21 cellular contexts compared by ENCODE assay signal in the genomic region with DNA sequence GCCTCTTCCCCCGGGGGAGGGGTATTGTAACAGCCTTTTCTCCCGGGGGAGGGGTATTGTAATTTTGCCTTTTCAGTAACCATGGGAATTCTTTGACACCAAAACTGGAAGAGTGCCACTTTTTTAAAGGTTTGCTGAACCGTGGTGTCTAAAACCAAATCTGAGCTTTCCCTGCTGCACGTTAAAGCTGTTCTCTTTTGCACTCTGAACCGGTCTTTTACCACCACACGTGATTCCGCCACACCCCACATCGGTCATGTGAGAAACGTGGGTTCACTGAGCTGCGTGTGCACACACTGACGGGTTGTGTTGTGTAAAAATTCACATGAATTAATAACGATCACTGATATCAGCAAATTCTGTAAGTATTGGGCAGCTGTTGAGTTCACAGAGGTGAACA. TPM values are rescaled to one million over a fixed set of nuclear protein-coding genes. Genes with fewer than 3 reads are reported as not detected.
DNase-seq lines count a peak whose midpoint lies in the region; ATAC-seq and TF ChIP-seq lines count a peak whose summit lies in the region.
"Had no signal": no experiment of that assay in that cellular context is flagged by ENCODE, and none has a peak within 500 bp of the region (broad histone marks: within the 10 kb centered on the region; RNA-seq: fewer than 3 reads in every experiment).

No MANE protein-coding gene starts in this region.

- peaks cover 2% of the 10 kb centered on the region for H3K27me3 Mint-ChIP-seq in T-helper 2 cell treated with Interferon-gamma antibody and Interleukin-4, amounts not matched to agents 5 μg/mL and 100 μg/mL, for 36 hours (ENCODE audit: low read depth)
- H3K27me3 Mint-ChIP-seq in nephron progenitor cell (ENCODE audit: low read depth, poor library complexity), result peaks cover 57% of the 10 kb centered on the region
- peaks cover 4% of the 10 kb centered on the region for H3K27me3 Mint-ChIP-seq in activated CD8-positive, alpha-beta T cell treated with anti-CD3 and anti-CD28 coated beads, Interleukin-2, amount 10 ng/mL, durations not matched to agents 7 days and 5 days (ENCODE audit: low read depth)

- CTCF ChIA-PET in HEK293 (lab: Yijun Ruan, JAX), result interaction anchor here (0.6 kb wide), 1 partner anchor 351 kb away, joined by 4 read pairs; no protein-coding TSS in a partner anchor
- CTCF ChIA-PET in activated CD8-positive, alpha-beta T cell treated with anti-CD3 and anti-CD28 coated beads, Interleukin-2, amount 10 ng/mL, durations not matched to agents 7 days and 5 days (lab: Charles Lee), result no interaction called here

- POLR2A ChIA-PET in HEK293 (lab: Yijun Ruan, JAX), result interaction anchor here (0.7 kb wide), 1 partner anchor 10 kb away, joined by 3 read pairs; no protein-coding TSS in a partner anchor
- POLR2A ChIA-PET in activated CD8-positive, alpha-beta T cell treated with anti-CD3 and anti-CD28 coated beads, Interleukin-2, amount 10 ng/mL, durations not matched to agents 7 days and 5 days (lab: Charles Lee), result no interaction called here

- intact Hi-C loops in uterus (cut with DNase I; ENCODE audit: low total_unique reads), result no loop called here
- intact Hi-C loops in left ventricle myocardium inferior (cut with micrococcal nuclease), result no loop called here

- H3K4me3 Mint-ChIP-seq in T-helper 2 cell treated with Interferon-gamma antibody and Interleukin-4, amounts not matched to agents 5 μg/mL and 100 μg/mL, for 36 hours, result no peak overlapping the region
- no peak overlapping the region for H3K4me3 Mint-ChIP-seq in nephron progenitor cell
- H3K4me3 Mint-ChIP-seq in activated CD8-positive, alpha-beta T cell treated with anti-CD3 and anti-CD28 coated beads, Interleukin-2, amount 10 ng/mL, durations not matched to agents 7 days and 5 days, result no peak overlapping the region
- H3K4me3 Mint-ChIP-seq: activated CD8-positive, alpha-beta T cell treated with anti-CD3 and anti-CD28 coated beads for 36 hours had no signal

- H3K4me1 ChIP-seq in BLaER1 treated with 17β-estradiol and CSF1 and Interleukin-3, amounts not matched to agents 10 nM and 100 nM, result peaks cover 6 to 28% (median 19%) of the 10 kb centered on the region in 10 experiments; a peak in 15 of 20 replicates
- H3K4me1 ChIP-seq in HEK293 (ENCODE audit: control insufficient read depth, insufficient read depth, low read length), result no peaks in the 10 kb centered on the region
- H3K4me1 ChIP-seq in uterus, result no peaks in the 10 kb centered on the region
- H3K4me1 ChIP-seq in left ventricle myocardium inferior, result no peaks in the 10 kb centered on the region
- H3K4me1 ChIP-seq: sigmoid colon had no signal

- H3K27ac ChIP-seq in BLaER1 treated with 17β-estradiol and CSF1 and Interleukin-3, amounts not matched to agents 10 nM and 100 nM, result no peak overlapping the region
- H3K27ac ChIP-seq in HEK293 (ENCODE audit: extremely low read depth, low read depth, low read length), result no peak overlapping the region
- H3K27ac ChIP-seq in uterus, result no peak overlapping the region
- no peak overlapping the region for H3K27ac ChIP-seq in left ventricle myocardium inferior (replicated peaks)
- H3K27ac ChIP-seq: KMS-11, neutrophil, sigmoid colon had no signal

- TF ChIP-seq POLR2A in uterus (IDR thresholded peaks at IDR 0.05), result no peak

- no peaks in the 10 kb centered on the region for H4K20me1 ChIP-seq in BLaER1 treated with 17β-estradiol and CSF1 and Interleukin-3, amounts not matched to agents 10 nM and 100 nM

- no peak overlapping the region for H3K4me3 ChIP-seq in BLaER1 treated with 17β-estradiol and CSF1 and Interleukin-3, amounts not matched to agents 10 nM and 100 nM
- H3K4me3 ChIP-seq in HEK293 (ENCODE audit: low read depth, low read length), result no peak overlapping the region
- no peak overlapping the region for H3K4me3 ChIP-seq in uterus
- no peak overlapping the region for H3K4me3 ChIP-seq in left ventricle myocardium inferior
- H3K4me3 ChIP-seq: GM12878, sigmoid colon had no signal

- DNase-seq in T-helper 2 cell treated with Interferon-gamma antibody and Interleukin-4, amounts not matched to agents 5 μg/mL and 100 μg/mL, for 36 hours (ENCODE audit: low spot score), result no peak
- DNase-seq in nephron progenitor cell, result no peak
- DNase-seq in uterus, result no peak
- no peak for DNase-seq in activated CD8-positive, alpha-beta T cell treated with anti-CD3 and anti-CD28 coated beads, Interleukin-2, amount 10 ng/mL, durations not matched to agents 7 days and 5 days
- no peak for DNase-seq in left ventricle myocardium inferior
- DNase-seq: activated CD8-positive, alpha-beta T cell treated with anti-CD3 and anti-CD28 coated beads for 36 hours; activated T-cell treated with anti-CD3 and anti-CD28 coated beads, Interleukin-2, amount 50 U/mL, for 72 hours; dermis blood vessel endothelial cell; foreskin melanocyte; GF-D8; kidney glomerular epithelial cell; NCI-H1092 treated with DMSO at 0.1 percent for 48 hours; NCI-H82; sigmoid colon; stimulated activated CD8-positive, alpha-beta memory T cell treated with anti-CD3 and anti-CD28 coated beads, Interleukin-4, amount 100 ng/mL, for 48 hours; SW 1271 had no signal

- ATAC-seq in activated CD8-positive, alpha-beta T cell treated with anti-CD3 and anti-CD28 coated beads, Interleukin-2, amount 10 ng/mL, durations not matched to agents 7 days and 5 days, result no peak
- ATAC-seq: activated CD8-positive, alpha-beta T cell treated with anti-CD3 and anti-CD28 coated beads for 36 hours; activated T-cell treated with anti-CD3 and anti-CD28 coated beads, Interleukin-2, amount 50 U/mL, for 72 hours; GM12878 had no signal

- peak overlapping the region; percentile 20 to 61 (median 33); a peak in 19 of 22 replicates for H3K4me2 ChIP-seq in BLaER1 treated with 17β-estradiol and CSF1 and Interleukin-3, amounts not matched to agents 10 nM and 100 nM
- H3K4me2 ChIP-seq: KMS-11 had no signal

- peaks cover 0 to 3% (median 0%) of the 10 kb centered on the region in 11 experiments; a peak in 2 of 22 replicates for H3K9me3 ChIP-seq in BLaER1 treated with 17β-estradiol and CSF1 and Interleukin-3, amounts not matched to agents 10 nM and 100 nM (replicated peaks in 1 of 11)
- H3K9me3 ChIP-seq in HEK293 (ENCODE audit: control insufficient read depth, insufficient read depth, low read depth, low read length) (no peaks in the 10 kb centered on the region), uterus (no peaks in the 10 kb centered on the region), left ventricle myocardium inferior (replicated peaks) (no peaks in the 10 kb centered on the region)
- H3K9me3 ChIP-seq: neutrophil, sigmoid colon had no signal

- H3K36me3 Mint-ChIP-seq in T-helper 2 cell treated with Interferon-gamma antibody and Interleukin-4, amounts not matched to agents 5 μg/mL and 100 μg/mL, for 36 hours (ENCODE audit: low read depth), result no peaks in the 10 kb centered on the region
- no peaks in the 10 kb centered on the region for H3K36me3 Mint-ChIP-seq in nephron progenitor cell (ENCODE audit: low read depth)
- no peaks in the 10 kb centered on the region for H3K36me3 Mint-ChIP-seq in activated CD8-positive, alpha-beta T cell treated with anti-CD3 and anti-CD28 coated beads, Interleukin-2, amount 10 ng/mL, durations not matched to agents 7 days and 5 days (ENCODE audit: low read depth)

- TF ChIP-seq CTCF in HEK293 (tag by site-specific recombination; IDR thresholded peaks at IDR 0.05) (no peak), nephron progenitor cell (IDR thresholded peaks at IDR 0.05) (no peak), uterus (IDR thresholded peaks at IDR 0.05) (no peak), left ventricle myocardium inferior (IDR thresholded peaks at IDR 0.05; ENCODE audit: borderline replicate concordance) (no peak)

- H3K36me3 ChIP-seq in BLaER1 treated with 17β-estradiol and CSF1 and Interleukin-3, amounts not matched to agents 10 nM and 100 nM, result no peaks in the 10 kb centered on the region
- no peaks in the 10 kb centered on the region for H3K36me3 ChIP-seq in HEK293 (ENCODE audit: control insufficient read depth in 2 of 2, insufficient read depth in 1 of 2, low read length in 2 of 2)
- H3K36me3 ChIP-seq in uterus, result no peaks in the 10 kb centered on the region
- H3K36me3 ChIP-seq in left ventricle myocardium inferior, result no peaks in the 10 kb centered on the region
- H3K36me3 ChIP-seq: neutrophil, sigmoid colon had no signal

- peak overlapping the region; percentile 57 for H3K27ac Mint-ChIP-seq in T-helper 2 cell treated with Interferon-gamma antibody and Interleukin-4, amounts not matched to agents 5 μg/mL and 100 μg/mL, for 36 hours
- peak overlapping the region; percentile 81 for H3K27ac Mint-ChIP-seq in nephron progenitor cell
- no peak overlapping the region for H3K27ac Mint-ChIP-seq in activated CD8-positive, alpha-beta T cell treated with anti-CD3 and anti-CD28 coated beads, Interleukin-2, amount 10 ng/mL, durations not matched to agents 7 days and 5 days
- H3K27ac Mint-ChIP-seq: activated CD8-positive, alpha-beta T cell treated with anti-CD3 and anti-CD28 coated beads for 36 hours; activated T-cell treated with anti-CD3 and anti-CD28 coated beads, Interleukin-2, amount 50 U/mL, for 72 hours had no signal

- no peak overlapping the region for H3K9ac ChIP-seq in BLaER1 treated with 17β-estradiol and CSF1 and Interleukin-3, amounts not matched to agents 10 nM and 100 nM
- H3K9ac ChIP-seq: KMS-11 had no signal

- peaks cover 3% of the 10 kb centered on the region for H3K9me3 Mint-ChIP-seq in T-helper 2 cell treated with Interferon-gamma antibody and Interleukin-4, amounts not matched to agents 5 μg/mL and 100 μg/mL, for 36 hours
- H3K9me3 Mint-ChIP-seq in nephron progenitor cell, result peaks cover 15% of the 10 kb centered on the region
- no peaks in the 10 kb centered on the region for H3K9me3 Mint-ChIP-seq in activated CD8-positive, alpha-beta T cell treated with anti-CD3 and anti-CD28 coated beads, Interleukin-2, amount 10 ng/mL, durations not matched to agents 7 days and 5 days (ENCODE audit: insufficient read depth)
- H3K9me3 Mint-ChIP-seq: activated CD8-positive, alpha-beta T cell treated with anti-CD3 and anti-CD28 coated beads for 36 hours; activated T-cell treated with anti-CD3 and anti-CD28 coated beads, Interleukin-2, amount 50 U/mL, for 72 hours had no signal

- no peaks in the 10 kb centered on the region for H3K27me3 ChIP-seq in BLaER1 treated with 17β-estradiol and CSF1 and Interleukin-3, amounts not matched to agents 10 nM and 100 nM
- H3K27me3 ChIP-seq in uterus (no peaks in the 10 kb centered on the region), left ventricle myocardium inferior (ENCODE audit: low read depth) (peaks cover 49% of the 10 kb centered on the region)

- H3K4me1 Mint-ChIP-seq in T-helper 2 cell treated with Interferon-gamma antibody and Interleukin-4, amounts not matched to agents 5 μg/mL and 100 μg/mL, for 36 hours (ENCODE audit: low read depth), result no peaks in the 10 kb centered on the region
- H3K4me1 Mint-ChIP-seq in nephron progenitor cell, result peaks cover 4% of the 10 kb centered on the region
- H3K4me1 Mint-ChIP-seq in activated CD8-positive, alpha-beta T cell treated with anti-CD3 and anti-CD28 coated beads, Interleukin-2, amount 10 ng/mL, durations not matched to agents 7 days and 5 days (ENCODE audit: low read depth), result no peaks in the 10 kb centered on the region

TF ChIP-seq in HEK293, 187 proteins besides CTCF, POLR2A, EP300 and RAD21 (continues in another document):
- peak; percentile 70 for TF ChIP-seq ZNF341 (tag by site-specific recombination; IDR thresholded peaks at IDR 0.05; ENCODE audit: low read depth)

RNA-seq across cellular contexts. Expression of gene ACSF3, which starts 9.2 kb away (rescaled TPM):
- total RNA-seq in uterus (10 to 100 TPM in 3 of 4 donors, 1 to 10 TPM in 1; 7.4 to 39.0 (median 18.2) TPM), left ventricle myocardium inferior (16.7 TPM)
- total RNA-seq in activated CD8-positive, alpha-beta T cell treated with anti-CD3 and anti-CD28 coated beads, Interleukin-2, amount 10 ng/mL, durations not matched to agents 7 days and 5 days, result 10 to 100 TPM; 38.6 to 45.1 TPM
